In genomic region chr6:64817525-64817924, GRCh38 we compare ENCODE assay signal across 22 cellular contexts.
DNase-seq lines count a peak whose midpoint lies in the region; ATAC-seq lines count a peak whose summit lies in the region.
"Had no signal": no experiment of that assay in that cellular context is flagged by ENCODE, and none has a peak within 500 bp of the region (broad histone marks: within the 10 kb centered on the region; RNA-seq: fewer than 3 reads in every experiment).

No MANE protein-coding gene starts in this region.

- ATAC-seq in HG03469 (IDR thresholded peaks at IDR 0.05; ENCODE audit: unreplicated experiment) = no peak
- ATAC-seq in left lobe of liver = no peak
- ATAC-seq in HG03108 (IDR thresholded peaks at IDR 0.05; ENCODE audit: unreplicated experiment) = no peak
- ATAC-seq: Panc1, T-helper 17 cell had no signal

- DNase-seq in DMS 273 (lab: John Stamatoyannopoulos, UW; ENCODE audit: unreplicated experiment) = peak; percentile 74
- DNase-seq in DMS53 treated with DMSO at 0.1 percent for 48 hours (lab: John Stamatoyannopoulos, UW; ENCODE audit: unreplicated experiment) = peak; percentile 28
- peak; percentile 84 for DNase-seq in NCI-H2171 treated with DMSO at 0.1 percent for 48 hours (lab: John Stamatoyannopoulos, UW)
- DNase-seq in SW480 (ENCODE audit: low spot score) = peak; percentile 14
- no peak for DNase-seq in NCI-H1092 (lab: John Stamatoyannopoulos, UW)
- DNase-seq in left lobe of liver (ENCODE audit: low spot score) = no peak
- DNase-seq: CD4-positive, CD25-positive, alpha-beta regulatory T cell; DMS79 treated with DMSO at 0.1 percent for 48 hours; GF-D8; GOT3; NCI-H1105; NCI-H146; NCI-H2029 treated with DMSO at 0.1 percent for 48 hours; NCI-H446; NCI-H774; SHP77 treated with DMSO at 0.1 percent for 48 hours; SW 1271; T-helper 17 cell; T1000 had no signal

Comparison
In these comparisons a context has a peak if more than half of its experiments do, and no peak if none do; other contexts are left out.
1. DNase-seq: peak in DMS 273 (single experiment), DMS53 treated with DMSO at 0.1 percent for 48 hours (single experiment), NCI-H2171 treated with DMSO at 0.1 percent for 48 hours (single experiment) and SW480 (single experiment); none in NCI-H1092 (single experiment) and left lobe of liver (single experiment).